Comparison of ENCODE assay signal across 2 cellular contexts in genomic region chr20:53212018-53212417, GRCh38.
TF ChIP-seq lines count a peak whose summit lies in the region.

No MANE protein-coding gene starts in this region.

TF ChIP-seq in GM23338, 12 proteins besides CTCF, POLR2A, EP300 and RAD21 (continued from another document):
- no peak for TF ChIP-seq ETS1 (IDR thresholded peaks at IDR 0.05)
- TF ChIP-seq ZNF331 (CRISPR knock-in tag; IDR thresholded peaks at IDR 0.05; ENCODE audit: low read depth) = no peak

TF ChIP-seq in K562, 482 proteins besides CTCF, POLR2A, EP300 and RAD21 (continued from another document and continues in another):
- TF ChIP-seq CUX1 (CRISPR knock-in tag; IDR thresholded peaks at IDR 0.05) = no peak
- no peak for TF ChIP-seq NCOA1 (IDR thresholded peaks at IDR 0.05; ENCODE audit: low read depth)
- no peak for TF ChIP-seq MGA (IDR thresholded peaks at IDR 0.05)
- no peak for TF ChIP-seq LARP7 (IDR thresholded peaks at IDR 0.05)
- TF ChIP-seq L3MBTL2 (IDR thresholded peaks at IDR 0.05) = 0 out of 2 replicates have a peak, but pooled peaks have one; percentile 11
- TF ChIP-seq HIVEP1 (CRISPR knock-in tag; IDR thresholded peaks at IDR 0.05) = no peak
- TF ChIP-seq ZNF232 (CRISPR knock-in tag; IDR thresholded peaks at IDR 0.05) = no peak
- no peak for TF ChIP-seq ZC3H8 (IDR thresholded peaks at IDR 0.05)
- no peak for TF ChIP-seq SNIP1 (IDR thresholded peaks at IDR 0.05; ENCODE audit: low read depth)
- TF ChIP-seq PCBP2 (IDR thresholded peaks at IDR 0.05; ENCODE audit: low read depth, low read length, poor library complexity, severe bottlenecking) = no peak
- no peak for TF ChIP-seq CXXC5 (CRISPR knock-in tag; IDR thresholded peaks at IDR 0.05)
- TF ChIP-seq TAL1 (IDR thresholded peaks at IDR 0.05) = no peak
- no peak for TF ChIP-seq ATF2 (CRISPR knock-in tag; IDR thresholded peaks at IDR 0.05)
- no peak for TF ChIP-seq XRCC5 (IDR thresholded peaks at IDR 0.05; ENCODE audit: low read depth, low read length)
- no peak for TF ChIP-seq SMAD1 (IDR thresholded peaks at IDR 0.05; ENCODE audit: low read depth, low read length, partially characterized antibody)
- no peak for TF ChIP-seq PRDM10 (IDR thresholded peaks at IDR 0.05; ENCODE audit: partially characterized antibody)
- TF ChIP-seq BRD9 (IDR thresholded peaks at IDR 0.05; ENCODE audit: low read depth, partially characterized antibody) = no peak
- TF ChIP-seq PHB (CRISPR knock-in tag; IDR thresholded peaks at IDR 0.05) = no peak
- TF ChIP-seq ZBTB26 (CRISPR knock-in tag; IDR thresholded peaks at IDR 0.05) = no peak
- TF ChIP-seq WHSC1 (IDR thresholded peaks at IDR 0.05; ENCODE audit: low read length) = no peak
- TF ChIP-seq TEAD4 (IDR thresholded peaks at IDR 0.05; ENCODE audit: low read length) = no peak
- no peak for TF ChIP-seq TEAD4 (CRISPR knock-in tag; IDR thresholded peaks at IDR 0.05; ENCODE audit: borderline replicate concordance)
- no peak for TF ChIP-seq DNMT1 (IDR thresholded peaks at IDR 0.05)
- no peak for TF ChIP-seq RHOXF2B (CRISPR knock-in tag; conservative IDR thresholded peaks at IDR 0.05)
- peak; percentile 52; the same call in 1 of the 2 replicates for TF ChIP-seq DPF2 (IDR thresholded peaks at IDR 0.05)
- no peak for TF ChIP-seq KDM1A (IDR thresholded peaks at IDR 0.05)
- TF ChIP-seq EP400 (IDR thresholded peaks at IDR 0.05) = no peak
- TF ChIP-seq ZNF583 (CRISPR knock-in tag; IDR thresholded peaks at IDR 0.05) = no peak
- TF ChIP-seq ZNF316 (IDR thresholded peaks at IDR 0.05) = peak; percentile 94
- TF ChIP-seq HNRNPUL1 (IDR thresholded peaks at IDR 0.05; ENCODE audit: low read length) = no peak
- TF ChIP-seq NEUROD1 (IDR thresholded peaks at IDR 0.05; ENCODE audit: borderline replicate concordance, low read depth, low read length, partially characterized antibody) = no peak
- no peak for TF ChIP-seq FOS (IDR thresholded peaks at IDR 0.05; ENCODE audit: extremely low read depth, insufficient read length)
